In the genomic region with DNA sequence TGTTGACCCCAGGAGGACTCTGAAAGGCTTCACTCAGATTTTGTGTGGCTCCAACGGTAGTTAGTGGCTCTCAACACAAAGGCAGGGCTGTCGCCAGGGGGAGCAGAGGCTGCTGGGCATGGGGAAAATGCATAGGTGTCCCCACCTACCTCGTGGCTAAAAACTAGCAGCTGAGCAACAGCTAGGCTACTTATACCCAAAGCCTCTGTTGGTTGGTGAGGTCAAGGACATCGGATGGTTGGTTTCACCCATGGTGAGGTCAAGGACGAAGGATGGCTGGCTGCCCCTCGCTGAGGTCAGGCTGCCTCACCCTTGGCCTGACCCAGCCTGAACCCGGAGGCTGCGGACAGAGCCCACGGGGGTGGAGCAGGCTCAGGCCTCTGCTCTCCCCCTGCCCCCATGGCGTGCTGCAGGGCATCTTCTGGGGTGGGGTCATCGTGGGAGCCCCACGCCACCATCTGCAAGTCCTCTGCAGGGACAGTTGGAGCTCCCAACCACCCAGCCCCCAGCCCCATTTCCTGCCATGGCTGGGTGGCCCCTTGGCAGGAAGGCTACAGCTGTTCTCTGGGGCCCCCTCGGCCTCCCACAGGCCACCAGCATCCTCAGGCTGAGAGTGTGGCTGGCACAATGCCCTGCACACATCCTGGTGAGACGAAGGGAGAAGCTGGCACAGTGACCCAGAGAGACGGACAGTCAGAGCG, we compare ENCODE assay signal across 12 cellular contexts. TPM values are rescaled to one million over a fixed set of nuclear protein-coding genes. Genes with fewer than 3 reads are reported as not detected.
DNase-seq lines count a peak whose midpoint lies in the region; ATAC-seq and TF ChIP-seq lines count a peak whose summit lies in the region.
"Had no signal": no experiment of that assay in that cellular context is flagged by ENCODE, and none has a peak within 500 bp of the region (broad histone marks: within the 10 kb centered on the region; RNA-seq: fewer than 3 reads in every experiment).

No MANE protein-coding gene starts in this region.

- H3K36me3 Mint-ChIP-seq in activated naive CD8-positive, alpha-beta T cell treated with anti-CD3 and anti-CD28 coated beads, Interleukin-2, amount 50 U/mL, for 24 hours (ENCODE audit: low read depth) = no peaks in the 10 kb centered on the region
- no peaks in the 10 kb centered on the region for H3K36me3 Mint-ChIP-seq in progenitor cell of endocrine pancreas (ENCODE audit: insufficient read depth)

- peak; percentile 56 for DNase-seq in activated CD8-positive, alpha-beta memory T cell treated with anti-CD3 and anti-CD28 coated beads, Interleukin-2, amount 50 U/mL, for 48 hours
- no peak for DNase-seq in activated CD8-positive, alpha-beta memory T cell treated with anti-CD3 and anti-CD28 coated beads, Interleukin-2, amount 50 U/mL, for 4 hours
- DNase-seq in HuH-7 (ENCODE audit: low spot score) = peak; percentile 67
- no peak for DNase-seq in activated naive CD8-positive, alpha-beta T cell treated with anti-CD3 and anti-CD28 coated beads, Interleukin-2, amount 50 U/mL, for 24 hours
- DNase-seq in progenitor cell of endocrine pancreas (ENCODE audit: low spot score, unreplicated experiment) = no peak
- no peak for DNase-seq in NCI-H2107 (lab: John Stamatoyannopoulos, UW)
- no peak for DNase-seq in NOMO-1 (lab: John Stamatoyannopoulos, UW; ENCODE audit: unreplicated experiment in 2 of 2)
- DNase-seq: C1 segment of cervical spinal cord, NCI-H226, T-helper 1 cell had no signal

- H3K27ac Mint-ChIP-seq in activated naive CD8-positive, alpha-beta T cell treated with anti-CD3 and anti-CD28 coated beads, Interleukin-2, amount 50 U/mL, for 24 hours = no peak overlapping the region
- H3K27ac Mint-ChIP-seq in progenitor cell of endocrine pancreas = no peak overlapping the region

- ATAC-seq in activated naive CD8-positive, alpha-beta T cell treated with anti-CD3 and anti-CD28 coated beads, Interleukin-2, amount 50 U/mL, for 24 hours = peak; percentile 11
- ATAC-seq in HG02981 (IDR thresholded peaks at IDR 0.05; ENCODE audit: unreplicated experiment) = no peak
- ATAC-seq: left lung had no signal

- peaks cover 12% of the 10 kb centered on the region for H3K4me1 Mint-ChIP-seq in activated naive CD8-positive, alpha-beta T cell treated with anti-CD3 and anti-CD28 coated beads, Interleukin-2, amount 50 U/mL, for 24 hours
- H3K4me1 Mint-ChIP-seq in progenitor cell of endocrine pancreas (ENCODE audit: low read depth) = peaks cover 7% of the 10 kb centered on the region

- no peak overlapping the region for H3K4me3 Mint-ChIP-seq in activated naive CD8-positive, alpha-beta T cell treated with anti-CD3 and anti-CD28 coated beads, Interleukin-2, amount 50 U/mL, for 24 hours
- no peak overlapping the region for H3K4me3 Mint-ChIP-seq in progenitor cell of endocrine pancreas (ENCODE audit: low read depth)

- H3K9me3 Mint-ChIP-seq in activated naive CD8-positive, alpha-beta T cell treated with anti-CD3 and anti-CD28 coated beads, Interleukin-2, amount 50 U/mL, for 24 hours = no peaks in the 10 kb centered on the region
- no peaks in the 10 kb centered on the region for H3K9me3 Mint-ChIP-seq in progenitor cell of endocrine pancreas (ENCODE audit: low read depth)

- TF ChIP-seq CTCF in progenitor cell of endocrine pancreas (IDR thresholded peaks at IDR 0.05; ENCODE audit: unreplicated experiment) = peak; percentile 40

- H3K27me3 Mint-ChIP-seq in activated naive CD8-positive, alpha-beta T cell treated with anti-CD3 and anti-CD28 coated beads, Interleukin-2, amount 50 U/mL, for 24 hours = peaks cover 3% of the 10 kb centered on the region
- H3K27me3 Mint-ChIP-seq in progenitor cell of endocrine pancreas = peaks cover 15% of the 10 kb centered on the region

RNA-seq across cellular contexts. Expression of gene GNB1, which starts 8.5 kb away (rescaled TPM):
- 327 TPM in 2 replicates for total RNA-seq in progenitor cell of endocrine pancreas

RNA-seq across cellular contexts. Expression of gene CALML6, which starts 15.6 kb away (rescaled TPM):
- 1.1 and 1.5 TPM in 2 replicates for total RNA-seq in progenitor cell of endocrine pancreas

RNA-seq across cellular contexts. Expression of gene TMEM52, which starts 19.7 kb away (rescaled TPM):
- total RNA-seq in progenitor cell of endocrine pancreas = 1.8 and 1.9 TPM in 2 replicates

Comparison
In these comparisons a context has a peak if more than half of its experiments do, and no peak if none do; other contexts are left out.
1. DNase-seq: peak in activated CD8-positive, alpha-beta memory T cell treated with anti-CD3 and anti-CD28 coated beads, Interleukin-2, amount 50 U/mL, for 48 hours (single experiment) and HuH-7 (single experiment); none in activated CD8-positive, alpha-beta memory T cell treated with anti-CD3 and anti-CD28 coated beads, Interleukin-2, amount 50 U/mL, for 4 hours (single experiment), activated naive CD8-positive, alpha-beta T cell treated with anti-CD3 and anti-CD28 coated beads, Interleukin-2, amount 50 U/mL, for 24 hours (single experiment), progenitor cell of endocrine pancreas (single experiment), NCI-H2107 (single experiment) and NOMO-1 (0 of 2).